ENCODE assay signal across 37 cellular contexts in the genomic region with DNA sequence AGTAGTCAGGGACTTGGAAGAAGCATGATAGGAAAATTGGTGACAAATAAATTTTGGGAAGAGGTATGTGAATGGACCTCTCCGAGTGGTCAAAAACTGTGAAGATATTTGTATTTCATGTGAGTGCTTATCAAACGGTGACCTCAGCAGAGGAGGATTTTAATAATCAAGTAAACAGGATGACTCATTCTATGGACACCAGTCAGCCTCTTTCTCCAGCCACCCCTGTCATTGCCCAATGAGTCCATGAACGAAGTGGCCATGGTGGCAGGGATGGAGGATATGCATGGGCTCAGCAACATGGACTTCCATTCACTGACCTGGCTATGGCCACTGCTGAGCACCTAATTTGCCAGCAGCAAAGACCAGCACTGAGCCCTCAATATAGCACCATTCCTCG. TPM values are rescaled to one million over a fixed set of nuclear protein-coding genes. Genes with fewer than 3 reads are reported as not detected.
"Had no signal": no experiment of that assay in that cellular context is flagged by ENCODE, and none has a peak within 500 bp of the region (broad histone marks: within the 10 kb centered on the region; RNA-seq: fewer than 3 reads in every experiment).

No MANE protein-coding gene starts in this region.

- FAIRE-seq: astrocyte, colon, TTC549 had no signal

- H3K9me3 ChIP-seq: adrenal gland, body of pancreas, breast epithelium had no signal

- H3K27ac ChIP-seq: adrenal gland, body of pancreas, brain microvascular endothelial cell, breast epithelium, VCaP had no signal

- H3K4me3 ChIP-seq: adrenal gland, body of pancreas, breast epithelium had no signal

- H3K27me3 ChIP-seq: adrenal gland, body of pancreas, brain microvascular endothelial cell, breast epithelium had no signal

- ATAC-seq: activated CD8-positive, alpha-beta T cell treated with anti-CD3 and anti-CD28 coated beads for 36 hours; activated naive CD4-positive, alpha-beta T cell treated with anti-CD3 and anti-CD28 coated beads, Interleukin-2, amount 50 U/mL, for 72 hours; activated T-cell treated with anti-CD3 and anti-CD28 coated beads, Interleukin-2, amount 50 U/mL, for 4 hours; activated T-cell treated with anti-CD3 and anti-CD28 coated beads, Interleukin-2, amount 50 U/mL, for 72 hours; activated T-helper 17 cell treated with anti-CD3 and anti-CD28 coated beads, Interleukin-2, amount 50 U/mL, for 72 hours; body of pancreas had no signal

- H3K4me1 ChIP-seq: adrenal gland, body of pancreas, breast epithelium had no signal

- H3K36me3 ChIP-seq: adrenal gland, brain microvascular endothelial cell, breast epithelium had no signal

- DNase-seq: activated B cell treated with CpG ODN at 0.5 μM for 24 hours; activated CD4-positive, alpha-beta memory T cell treated with anti-CD3 and anti-CD28 coated beads for 36 hours; activated CD4-positive, alpha-beta T cell treated with anti-CD3 and anti-CD28 coated beads for 4 hours; activated CD4-positive, alpha-beta T cell treated with anti-CD3 and anti-CD28 coated beads, Interleukin-2, amount 10 ng/mL, durations not matched to agents 24 days and 14 days; activated CD4-positive, alpha-beta T cell treated with anti-CD3 and anti-CD28 coated beads, Interleukin-2, amount 50 U/mL, for 1 hour; activated CD4-positive, alpha-beta T cell treated with anti-CD3 and anti-CD28 coated beads, Interleukin-2, amount 50 U/mL, for 4 hours; activated CD4-positive, CD25-positive, alpha-beta regulatory T cell treated with anti-CD3 and anti-CD28 coated beads, Interleukin-2, amount 50 U/mL, for 72 hours; activated CD8-positive, alpha-beta memory T cell treated with anti-CD3 and anti-CD28 coated beads, Interleukin-2, amount 50 U/mL, for 4 hours; activated CD8-positive, alpha-beta T cell treated with anti-CD3 and anti-CD28 coated beads for 36 hours; activated effector memory CD4-positive, alpha-beta T cell treated with anti-CD3 and anti-CD28 coated beads, Interleukin-2, amount 50 U/mL, for 16 hours; activated gamma-delta T cell treated with Interleukin-2 at 50 U/mL for 16 hours; activated naive CD4-positive, alpha-beta T cell; activated naive CD4-positive, alpha-beta T cell treated with anti-CD3 and anti-CD28 coated beads for 36 hours; activated naive CD4-positive, alpha-beta T cell treated with anti-CD3 and anti-CD28 coated beads, Interleukin-2, amount 50 U/mL, for 16 hours; activated naive CD8-positive, alpha-beta T cell treated with anti-CD3 and anti-CD28 coated beads for 36 hours; activated T-cell treated with anti-CD3 and anti-CD28 coated beads for 4 hours; activated T-cell treated with anti-CD3 and anti-CD28 coated beads, Interleukin-2, amount 50 U/mL, for 1 hour; activated T-cell treated with anti-CD3 and anti-CD28 coated beads, Interleukin-2, amount 50 U/mL, for 4 hours; activated T-cell treated with anti-CD3 and anti-CD28 coated beads, Interleukin-2, amount 50 U/mL, for 72 hours; adrenal gland; amniotic stem cell; aorta; body of pancreas; brain microvascular endothelial cell; central memory CD4-positive, alpha-beta T cell; T-helper 2 cell; T-helper 9 cell had no signal

RNA-seq across cellular contexts. Expression of a gene that starts 21.2 kb away (rescaled TPM):
- total RNA-seq: activated B cell treated with CpG ODN at 0.5 μM for 24 hours; activated CD4-positive, alpha-beta memory T cell treated with anti-CD3 and anti-CD28 coated beads for 36 hours; activated CD4-positive, alpha-beta T cell treated with anti-CD3 and anti-CD28 coated beads, Interleukin-2, amount 10 ng/mL, durations not matched to agents 24 days and 14 days; activated CD8-positive, alpha-beta memory T cell treated with anti-CD3 and anti-CD28 coated beads for 36 hours; activated CD8-positive, alpha-beta T cell treated with anti-CD3 and anti-CD28 coated beads for 36 hours; activated naive CD4-positive, alpha-beta T cell treated with anti-CD3 and anti-CD28 coated beads for 36 hours; activated naive CD4-positive, alpha-beta T cell treated with anti-CD3 and anti-CD28 coated beads, Interleukin-2, amount 50 U/mL, for 72 hours; activated naive CD8-positive, alpha-beta T cell treated with anti-CD3 and anti-CD28 coated beads for 36 hours; activated T-cell treated with anti-CD3 and anti-CD28 coated beads, Interleukin-2, amount 50 U/mL, for 4 hours; activated T-cell treated with anti-CD3 and anti-CD28 coated beads, Interleukin-2, amount 50 U/mL, for 72 hours; activated T-helper 1 cell treated with anti-CD3 and anti-CD28 coated beads, Interleukin-12 subunit alpha, Interleukin-12 subunit beta, Interleukin-2, Interleukin-4 antibody, amounts not matched to agents 30 ng/mL and 10 ng/mL and 1 ng/mL, durations not matched to agents 14 hours and 24 hours and 36 hours; activated T-helper 17 cell treated with anti-CD3 and anti-CD28 coated beads, Interleukin-2, amount 50 U/mL, for 72 hours; astrocyte; body of pancreas; cerebellum had no signal

RNA-seq across cellular contexts. Expression of a gene that starts 38.8 kb away (rescaled TPM):
- total RNA-seq: activated B cell treated with CpG ODN at 0.5 μM for 24 hours; activated CD4-positive, alpha-beta memory T cell treated with anti-CD3 and anti-CD28 coated beads for 36 hours; activated CD8-positive, alpha-beta memory T cell treated with anti-CD3 and anti-CD28 coated beads for 36 hours; activated CD8-positive, alpha-beta T cell treated with anti-CD3 and anti-CD28 coated beads for 36 hours; activated naive CD4-positive, alpha-beta T cell treated with anti-CD3 and anti-CD28 coated beads for 36 hours; activated naive CD4-positive, alpha-beta T cell treated with anti-CD3 and anti-CD28 coated beads, Interleukin-2, amount 50 U/mL, for 72 hours; activated naive CD8-positive, alpha-beta T cell treated with anti-CD3 and anti-CD28 coated beads for 36 hours; activated T-cell treated with anti-CD3 and anti-CD28 coated beads, Interleukin-2, amount 50 U/mL, for 4 hours; activated T-cell treated with anti-CD3 and anti-CD28 coated beads, Interleukin-2, amount 50 U/mL, for 72 hours; activated T-helper 1 cell treated with anti-CD3 and anti-CD28 coated beads, Interleukin-12 subunit alpha, Interleukin-12 subunit beta, Interleukin-2, Interleukin-4 antibody, amounts not matched to agents 30 ng/mL and 10 ng/mL and 1 ng/mL, durations not matched to agents 14 hours and 24 hours and 36 hours; activated T-helper 17 cell treated with anti-CD3 and anti-CD28 coated beads, Interleukin-2, amount 50 U/mL, for 72 hours; astrocyte had no signal

RNA-seq across cellular contexts. Expression of a gene that starts 58.8 kb away (rescaled TPM):
- total RNA-seq: activated CD4-positive, alpha-beta memory T cell treated with anti-CD3 and anti-CD28 coated beads for 36 hours; activated CD4-positive, alpha-beta T cell treated with anti-CD3 and anti-CD28 coated beads, Interleukin-2, amount 10 ng/mL, durations not matched to agents 24 days and 14 days; activated CD8-positive, alpha-beta memory T cell treated with anti-CD3 and anti-CD28 coated beads for 36 hours; activated CD8-positive, alpha-beta T cell treated with anti-CD3 and anti-CD28 coated beads for 36 hours; activated naive CD4-positive, alpha-beta T cell treated with anti-CD3 and anti-CD28 coated beads for 36 hours; activated naive CD4-positive, alpha-beta T cell treated with anti-CD3 and anti-CD28 coated beads, Interleukin-2, amount 50 U/mL, for 72 hours; activated naive CD8-positive, alpha-beta T cell treated with anti-CD3 and anti-CD28 coated beads for 36 hours; activated T-cell treated with anti-CD3 and anti-CD28 coated beads, Interleukin-2, amount 50 U/mL, for 4 hours; activated T-cell treated with anti-CD3 and anti-CD28 coated beads, Interleukin-2, amount 50 U/mL, for 72 hours; activated T-helper 1 cell treated with anti-CD3 and anti-CD28 coated beads, Interleukin-12 subunit alpha, Interleukin-12 subunit beta, Interleukin-2, Interleukin-4 antibody, amounts not matched to agents 30 ng/mL and 10 ng/mL and 1 ng/mL, durations not matched to agents 14 hours and 24 hours and 36 hours; activated T-helper 17 cell treated with anti-CD3 and anti-CD28 coated beads, Interleukin-2, amount 50 U/mL, for 72 hours had no signal
